10 cellular contexts compared by ENCODE assay signal in genomic region chr10:4073912-4074311, GRCh38.
DNase-seq lines count a peak whose midpoint lies in the region; ATAC-seq and TF ChIP-seq lines count a peak whose summit lies in the region.
"Had no signal": no experiment of that assay in that cellular context is flagged by ENCODE, and none has a peak within 500 bp of the region (broad histone marks: within the 10 kb centered on the region; RNA-seq: fewer than 3 reads in every experiment).

No MANE protein-coding gene starts in this region.

- peak overlapping the region in 1 of 7 donors; percentile 88 for H3K4me3 Mint-ChIP-seq in CD8-positive, alpha-beta memory T cell
- H3K4me3 Mint-ChIP-seq in T-helper 17 cell: peak overlapping the region; percentile 4

- H3K9me3 ChIP-seq in CD8-positive, alpha-beta memory T cell (ENCODE audit: low read length): no peaks in the 10 kb centered on the region
- H3K9me3 ChIP-seq in T-helper 17 cell (ENCODE audit: control insufficient read depth, low read length, poor library complexity, severe bottlenecking) (no peaks in the 10 kb centered on the region), psoas muscle (no peaks in the 10 kb centered on the region)

- no peak overlapping the region for H3K27ac ChIP-seq in CD8-positive, alpha-beta memory T cell (ENCODE audit: low read depth, low read length)
- H3K27ac ChIP-seq in psoas muscle: no peak overlapping the region

- TF ChIP-seq CTCF in psoas muscle (IDR thresholded peaks at IDR 0.05) (no peak), omental fat pad (IDR thresholded peaks at IDR 0.05) (no peak)

- CTCF ChIA-PET in CD8-positive, alpha-beta memory T cell (lab: Charles Lee): interaction anchor here (0.9 kb wide), 1 partner anchor 10 kb away, joined by 3 read pairs; no protein-coding TSS in a partner anchor

- no peaks in the 10 kb centered on the region for H3K36me3 ChIP-seq in CD8-positive, alpha-beta memory T cell (ENCODE audit: insufficient read depth, low read length)
- no peaks in the 10 kb centered on the region for H3K36me3 ChIP-seq in psoas muscle (ENCODE audit: insufficient read depth in 1 of 2, low read depth in 1 of 2)

- intact Hi-C loops in psoas muscle (cut with DNase I): no loop called here

- H3K36me3 Mint-ChIP-seq in CD8-positive, alpha-beta memory T cell: peaks cover 0 to 19% (median 4%) of the 10 kb centered on the region in 3 donors
- peaks cover 3% of the 10 kb centered on the region for H3K36me3 Mint-ChIP-seq in T-helper 17 cell (ENCODE audit: low read depth)

- H3K4me3 ChIP-seq in CD8-positive, alpha-beta memory T cell (ENCODE audit: low read length): no peak overlapping the region
- H3K4me3 ChIP-seq in psoas muscle: no peak overlapping the region

- WGBS in psoas muscle, 3 donors: 47 to 61% (median 55%) methylated on average over 1 of the region's 1 CpG

- H3K9me3 Mint-ChIP-seq in CD8-positive, alpha-beta memory T cell: no peaks in the 10 kb centered on the region

- peak overlapping the region; percentile 18 to 98 (median 79) for H3K27ac Mint-ChIP-seq in CD8-positive, alpha-beta memory T cell
- peak overlapping the region; percentile 98 for H3K27ac Mint-ChIP-seq in T-helper 17 cell

- peaks cover 0 to 1% of the 10 kb centered on the region in 2 donors for H3K27me3 Mint-ChIP-seq in CD8-positive, alpha-beta memory T cell
- H3K27me3 Mint-ChIP-seq in T-helper 17 cell: no peaks in the 10 kb centered on the region

- H3K27me3 ChIP-seq in CD8-positive, alpha-beta memory T cell (ENCODE audit: insufficient read depth, low read length, poor library complexity, severe bottlenecking): no peaks in the 10 kb centered on the region
- H3K27me3 ChIP-seq in psoas muscle (ENCODE audit: insufficient read depth in 3 of 3, low read length in 2 of 3): no peaks in the 10 kb centered on the region

- DNase-seq in CD8-positive, alpha-beta memory T cell: no peak
- DNase-seq in T-helper 17 cell: no peak
- DNase-seq in fibroblast of peridontal ligament (ENCODE audit: extremely low read depth): peak; percentile 69
- DNase-seq in psoas muscle: peak; percentile 41 to 61
- DNase-seq in activated T-cell treated with anti-CD3 and anti-CD28 coated beads, Interleukin-2, amount 50 U/mL, for 48 hours: no peak
- DNase-seq in omental fat pad (ENCODE audit: low spot score): no peak
- DNase-seq: glutamatergic neuron, NCI-H1417 treated with DMSO at 0.1 percent for 48 hours had no signal

- ATAC-seq in T-helper 17 cell: no peak
- ATAC-seq in psoas muscle: peak in 2 of 4 donors; percentile 30 to 49
- no peak for ATAC-seq in omental fat pad (ENCODE audit: low FRiP score)
- ATAC-seq in GM19324 (IDR thresholded peaks at IDR 0.05; ENCODE audit: low FRiP score, unreplicated experiment): no peak
- ATAC-seq in GM18870 (IDR thresholded peaks at IDR 0.05; ENCODE audit: unreplicated experiment): no peak

- peaks cover 28% of the 10 kb centered on the region for H3K4me1 ChIP-seq in CD8-positive, alpha-beta memory T cell (ENCODE audit: insufficient read depth, low read length)
- no peaks in the 10 kb centered on the region for H3K4me1 ChIP-seq in psoas muscle

- H3K4me1 Mint-ChIP-seq in CD8-positive, alpha-beta memory T cell: peaks cover 31 to 58% (median 54%) of the 10 kb centered on the region in 3 donors
- peaks cover 30% of the 10 kb centered on the region for H3K4me1 Mint-ChIP-seq in T-helper 17 cell

- POLR2A ChIA-PET in CD8-positive, alpha-beta memory T cell (lab: Charles Lee): no interaction called here

Comparison
In these comparisons a context has a peak if more than half of its experiments do, and no peak if none do; other contexts are left out.
1. DNase-seq: peak in fibroblast of peridontal ligament (single experiment) and psoas muscle (2 of 2); none in CD8-positive, alpha-beta memory T cell (0 of 5), T-helper 17 cell (0 of 3), activated T-cell treated with anti-CD3 and anti-CD28 coated beads, Interleukin-2, amount 50 U/mL, for 48 hours (0 of 2) and omental fat pad (single experiment).